21 cellular contexts compared by ENCODE assay signal in genomic region chr12:31724597-31724996, GRCh38. TPM values are rescaled to one million over a fixed set of nuclear protein-coding genes. Genes with fewer than 3 reads are reported as not detected.
A peak's percentile ranks its signal among the peaks of the same experiment; 100 is the strongest.
DNase-seq lines count a peak whose midpoint lies in the region; ATAC-seq and TF ChIP-seq lines count a peak whose summit lies in the region.
"Had no signal": no experiment of that assay in that cellular context is flagged by ENCODE, and none has a peak within 500 bp of the region (broad histone marks: within the 10 kb centered on the region; RNA-seq: fewer than 3 reads in every experiment).

No MANE protein-coding gene starts in this region.

- peaks cover 22% of the 10 kb centered on the region for H3K36me3 Mint-ChIP-seq in activated CD4-positive, alpha-beta T cell treated with anti-CD3 and anti-CD28 coated beads, Interleukin-2, amount 10 ng/mL, durations not matched to agents 24 days and 14 days (ENCODE audit: low read depth)
- H3K36me3 Mint-ChIP-seq in activated CD4-positive, alpha-beta T cell treated with anti-CD3 and anti-CD28 coated beads for 36 hours (ENCODE audit: low read depth), result peaks cover 34% of the 10 kb centered on the region
- H3K36me3 Mint-ChIP-seq in naive thymus-derived CD8-positive, alpha-beta T cell, result peaks cover 27 to 56% (median 36%) of the 10 kb centered on the region in 3 donors

- H3K27me3 ChIP-seq in Panc1 (ENCODE audit: control insufficient read depth, insufficient read depth, low read length) (no peaks in the 10 kb centered on the region), aorta (ENCODE audit: control insufficient read depth in 1 of 2, insufficient read depth in 2 of 2, low read length in 1 of 2) (no peaks in the 10 kb centered on the region)
- H3K27me3 ChIP-seq: tibial artery had no signal

- CTCF ChIA-PET in activated CD4-positive, alpha-beta T cell treated with anti-CD3 and anti-CD28 coated beads for 36 hours (lab: Charles Lee), result no interaction called here
- CTCF ChIA-PET in Panc1 (lab: Charles Lee), result no interaction called here

- POLR2A ChIA-PET in activated CD4-positive, alpha-beta T cell treated with anti-CD3 and anti-CD28 coated beads for 36 hours (lab: Charles Lee), result no interaction called here
- POLR2A ChIA-PET in Panc1 (lab: Charles Lee), result interaction anchor here (0.5 to 0.6 kb wide), 2 partner anchors 40 to 453 kb away, joined by 4 to 5 read pairs; no protein-coding TSS in a partner anchor
- POLR2A ChIA-PET in naive thymus-derived CD8-positive, alpha-beta T cell (lab: Charles Lee), result interaction anchor here (1.3 to 8.2 kb wide), 4 partner anchors 12 to 236 kb away, joined by 3 to 88 read pairs (median 9); partner anchors contain the start of genes ETFBKMT and RESF1

- 77 to 86% methylated on average over 1 of the region's 1 CpG for WGBS in aorta, 2 donors

- H3K4me1 ChIP-seq in Panc1 (ENCODE audit: control insufficient read depth, insufficient read depth, low read length) (peaks cover 20% of the 10 kb centered on the region), aorta (ENCODE audit: control insufficient read depth in 1 of 2, insufficient read depth in 2 of 2, low read length in 2 of 2) (peaks cover 0 to 2% of the 10 kb centered on the region in 2 donors)

- H3K9me3 ChIP-seq in Panc1 (ENCODE audit: control insufficient read depth, insufficient read depth, low read depth, low read length) (no peaks in the 10 kb centered on the region), aorta (ENCODE audit: control insufficient read depth, low read length) (peaks cover 9% of the 10 kb centered on the region)
- H3K9me3 ChIP-seq: prostate gland had no signal

- in situ Hi-C loops in Panc1 (cut with HindIII; ENCODE audit: low pct_unique_long_range_greater_than_20kb, low sequenced_read_pairs), result no loop called here

- no peaks in the 10 kb centered on the region for H3K27me3 Mint-ChIP-seq in activated CD4-positive, alpha-beta T cell treated with anti-CD3 and anti-CD28 coated beads, Interleukin-2, amount 10 ng/mL, durations not matched to agents 24 days and 14 days
- no peaks in the 10 kb centered on the region for H3K27me3 Mint-ChIP-seq in activated CD4-positive, alpha-beta T cell treated with anti-CD3 and anti-CD28 coated beads for 36 hours
- H3K27me3 Mint-ChIP-seq in naive thymus-derived CD8-positive, alpha-beta T cell, result no peaks in the 10 kb centered on the region

- H3K9me3 Mint-ChIP-seq in activated CD4-positive, alpha-beta T cell treated with anti-CD3 and anti-CD28 coated beads, Interleukin-2, amount 10 ng/mL, durations not matched to agents 24 days and 14 days, result no peaks in the 10 kb centered on the region
- H3K9me3 Mint-ChIP-seq in activated CD4-positive, alpha-beta T cell treated with anti-CD3 and anti-CD28 coated beads for 36 hours (ENCODE audit: low read depth), result peaks cover 21% of the 10 kb centered on the region
- peaks cover 0 to 36% (median 12%) of the 10 kb centered on the region in 9 donors for H3K9me3 Mint-ChIP-seq in naive thymus-derived CD8-positive, alpha-beta T cell
- H3K9me3 Mint-ChIP-seq: T-helper 1 cell treated with Interleukin-12 subunit alpha and Interleukin-12 subunit beta and Interleukin-4 antibody, amounts not matched to agents 30 μg/mL and 1 μg/mL, for 36 hours had no signal

- no peak overlapping the region for H3K4me3 Mint-ChIP-seq in activated CD4-positive, alpha-beta T cell treated with anti-CD3 and anti-CD28 coated beads, Interleukin-2, amount 10 ng/mL, durations not matched to agents 24 days and 14 days
- no peak overlapping the region for H3K4me3 Mint-ChIP-seq in activated CD4-positive, alpha-beta T cell treated with anti-CD3 and anti-CD28 coated beads for 36 hours
- H3K4me3 Mint-ChIP-seq in naive thymus-derived CD8-positive, alpha-beta T cell, result peak overlapping the region in 6 of 10 donors; percentile 4 to 50 (median 20)
- H3K4me3 Mint-ChIP-seq: T-helper 1 cell treated with Interleukin-12 subunit alpha and Interleukin-12 subunit beta and Interleukin-4 antibody, amounts not matched to agents 30 μg/mL and 1 μg/mL, for 36 hours had no signal

- no peak for ATAC-seq in activated CD4-positive, alpha-beta T cell treated with anti-CD3 and anti-CD28 coated beads for 36 hours
- ATAC-seq in Panc1 (no peak), aorta (ENCODE audit: low FRiP score) (no peak)
- ATAC-seq in naive thymus-derived CD8-positive, alpha-beta T cell, result no peak

- intact Hi-C loops in activated CD4-positive, alpha-beta T cell treated with anti-CD3 and anti-CD28 coated beads, Interleukin-2, amount 10 ng/mL, durations not matched to agents 24 days and 14 days (cut with micrococcal nuclease), result loop anchor here (10.0 kb wide), 1 partner anchor 410 kb away; no protein-coding TSS in a partner anchor
- intact Hi-C loops in activated CD4-positive, alpha-beta T cell treated with anti-CD3 and anti-CD28 coated beads for 36 hours (cut with DNase I, micrococcal nuclease), result no loop called here
- intact Hi-C loops in Panc1 (cut with micrococcal nuclease; ENCODE audit: unreplicated experiment) (no loop called here), aorta (cut with DNase I) (loop anchor here in 1 of 2 donors (10.0 kb wide), 1 partner anchor 240 kb away; no protein-coding TSS in a partner anchor)

- no peak overlapping the region for H3K4me3 ChIP-seq in Panc1 (ENCODE audit: low read depth in 2 of 2, low read length in 2 of 2)
- no peak overlapping the region for H3K4me3 ChIP-seq in aorta (ENCODE audit: low read length in 2 of 2)
- H3K4me3 ChIP-seq: lung, prostate gland, tibial artery had no signal

- DNase-seq in activated CD4-positive, alpha-beta T cell treated with anti-CD3 and anti-CD28 coated beads, Interleukin-2, amount 10 ng/mL, durations not matched to agents 24 days and 14 days, result peak; percentile 53
- no peak for DNase-seq in activated CD4-positive, alpha-beta T cell treated with anti-CD3 and anti-CD28 coated beads for 36 hours
- DNase-seq in CD1c-positive myeloid dendritic cell (ENCODE audit: extremely low spot score), result peak; percentile 36
- DNase-seq in Panc1 (ENCODE audit: low read depth, low spot score), result no peak
- DNase-seq in naive thymus-derived CD8-positive, alpha-beta T cell, result no peak
- DNase-seq in stimulated activated CD4-positive, alpha-beta T cell treated with anti-CD3 and anti-CD28 coated beads, Interleukin-4, amount 100 ng/mL, for 24 hours, result no peak
- no peak for DNase-seq in aorta
- no peak for DNase-seq in amygdala (lab: John Stamatoyannopoulos, UW)
- DNase-seq: activated CD4-positive, alpha-beta T cell treated with anti-CD3 and anti-CD28 coated beads for 1 hour; activated CD8-positive, alpha-beta memory T cell treated with anti-CD3 and anti-CD28 coated beads for 24 hours; activated gamma-delta T cell; GDM1; NCI-H1105 treated with DMSO at 0.1 percent for 48 hours; NCI-H1930; NCI-H526; RPMI8226; tibial artery had no signal

- H3K27ac ChIP-seq in Panc1 (ENCODE audit: low read length) (peak overlapping the region; percentile 32; the same call in 1 of the 2 replicates), aorta (ENCODE audit: low read depth in 1 of 2, low read length in 2 of 2) (no peak overlapping the region)
- H3K27ac ChIP-seq: epithelial cell of prostate, prostate gland, tibial artery had no signal

- H3K36me3 ChIP-seq in Panc1 (ENCODE audit: control insufficient read depth, insufficient read depth, low read length) (no peaks in the 10 kb centered on the region; the same call in 1 of the 2 replicates), aorta (ENCODE audit: control insufficient read depth in 1 of 2, insufficient read depth in 2 of 2, low read length in 1 of 2) (peaks cover 0 to 5% of the 10 kb centered on the region in 2 donors)
- H3K36me3 ChIP-seq: prostate gland had no signal

- H3K27ac Mint-ChIP-seq in activated CD4-positive, alpha-beta T cell treated with anti-CD3 and anti-CD28 coated beads, Interleukin-2, amount 10 ng/mL, durations not matched to agents 24 days and 14 days, result no peak overlapping the region
- H3K27ac Mint-ChIP-seq in activated CD4-positive, alpha-beta T cell treated with anti-CD3 and anti-CD28 coated beads for 36 hours, result no peak overlapping the region
- H3K27ac Mint-ChIP-seq in naive thymus-derived CD8-positive, alpha-beta T cell, result peak overlapping the region in 7 of 10 donors; percentile 29 to 93 (median 66)
- H3K27ac Mint-ChIP-seq: T-helper 1 cell treated with Interleukin-12 subunit alpha and Interleukin-12 subunit beta and Interleukin-4 antibody, amounts not matched to agents 30 μg/mL and 1 μg/mL, for 36 hours had no signal

- BruUV-seq in Panc1 (replicated peaks; lab: Mats Ljungman, UMichigan), result no TSS peak

- peaks cover 29% of the 10 kb centered on the region for H3K4me1 Mint-ChIP-seq in activated CD4-positive, alpha-beta T cell treated with anti-CD3 and anti-CD28 coated beads, Interleukin-2, amount 10 ng/mL, durations not matched to agents 24 days and 14 days
- peaks cover 45% of the 10 kb centered on the region for H3K4me1 Mint-ChIP-seq in activated CD4-positive, alpha-beta T cell treated with anti-CD3 and anti-CD28 coated beads for 36 hours
- peaks cover 29 to 80% (median 63%) of the 10 kb centered on the region in 4 donors for H3K4me1 Mint-ChIP-seq in naive thymus-derived CD8-positive, alpha-beta T cell

- no peak for TF ChIP-seq CTCF in Panc1 (IDR thresholded peaks at IDR 0.05)

RNA-seq across cellular contexts. Expression of gene AMN1, which starts 4.2 kb away (rescaled TPM):
- 2.3 and 2.4 TPM in 2 replicates for total RNA-seq in activated CD4-positive, alpha-beta T cell treated with anti-CD3 and anti-CD28 coated beads, Interleukin-2, amount 10 ng/mL, durations not matched to agents 24 days and 14 days
- 1 to 10 TPM; 5.1 to 5.8 TPM for total RNA-seq in activated CD4-positive, alpha-beta T cell treated with anti-CD3 and anti-CD28 coated beads for 36 hours
- total RNA-seq in Panc1 (2021; ENCODE audit: unreplicated experiment) (16.4 TPM), aorta (10 to 100 TPM; 11.7 to 12.4 TPM)
- polyA plus RNA-seq in Panc1 (2012; ENCODE audit: insufficient read length), result 11.0 TPM
- total RNA-seq in naive thymus-derived CD8-positive, alpha-beta T cell, result 10 to 100 TPM; 13.4 to 16.6 TPM
- polyA plus RNA-seq in naive thymus-derived CD8-positive, alpha-beta T cell, result 10 to 100 TPM in 2 of 3 donors, 1 to 10 TPM in 1; 8.9 to 16.7 (median 12.8) TPM
- 10 to 100 TPM; 12.3 to 23.7 TPM for polyA plus RNA-seq in aorta

Comparison
In these comparisons a context has a peak if more than half of its experiments do, and no peak if none do; other contexts are left out.
1. DNase-seq: peak in activated CD4-positive, alpha-beta T cell treated with anti-CD3 and anti-CD28 coated beads, Interleukin-2, amount 10 ng/mL, durations not matched to agents 24 days and 14 days (single experiment) and CD1c-positive myeloid dendritic cell (single experiment); none in activated CD4-positive, alpha-beta T cell treated with anti-CD3 and anti-CD28 coated beads for 36 hours (single experiment), Panc1 (single experiment), naive thymus-derived CD8-positive, alpha-beta T cell (0 of 10), stimulated activated CD4-positive, alpha-beta T cell treated with anti-CD3 and anti-CD28 coated beads, Interleukin-4, amount 100 ng/mL, for 24 hours (single experiment), aorta (0 of 2) and amygdala (0 of 56).
2. H3K27ac Mint-ChIP-seq: peak in naive thymus-derived CD8-positive, alpha-beta T cell (7 of 10); none in activated CD4-positive, alpha-beta T cell treated with anti-CD3 and anti-CD28 coated beads, Interleukin-2, amount 10 ng/mL, durations not matched to agents 24 days and 14 days (single experiment) and activated CD4-positive, alpha-beta T cell treated with anti-CD3 and anti-CD28 coated beads for 36 hours (single experiment).
3. H3K4me3 Mint-ChIP-seq: peak in naive thymus-derived CD8-positive, alpha-beta T cell (6 of 10); none in activated CD4-positive, alpha-beta T cell treated with anti-CD3 and anti-CD28 coated beads, Interleukin-2, amount 10 ng/mL, durations not matched to agents 24 days and 14 days (single experiment) and activated CD4-positive, alpha-beta T cell treated with anti-CD3 and anti-CD28 coated beads for 36 hours (single experiment).